Comparison of ENCODE assay signal across 14 cellular contexts in the genomic region with DNA sequence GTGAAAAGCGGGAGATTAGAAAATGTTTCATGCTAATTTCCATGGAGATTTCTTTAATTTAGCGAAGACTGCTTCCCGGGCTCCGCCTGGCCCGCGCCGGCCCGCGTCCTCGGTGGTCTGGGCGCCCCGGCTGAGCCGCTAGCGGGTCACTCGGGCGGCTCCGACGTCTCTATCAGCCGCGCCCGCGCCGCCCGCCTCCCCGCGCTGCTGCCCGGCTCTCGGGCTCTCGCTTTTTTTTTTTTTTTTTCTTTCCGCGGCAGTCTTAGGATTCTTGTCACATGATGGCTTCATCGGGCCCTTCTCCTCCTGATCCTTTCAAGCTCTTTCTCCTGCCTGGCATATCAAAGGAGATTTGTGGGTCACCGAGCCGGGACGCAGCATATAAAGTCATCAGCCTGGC.
DNase-seq lines count a peak whose midpoint lies in the region; ATAC-seq and TF ChIP-seq lines count a peak whose summit lies in the region.
"Had no signal": no experiment of that assay in that cellular context is flagged by ENCODE, and none has a peak within 500 bp of the region (broad histone marks: within the 10 kb centered on the region; RNA-seq: fewer than 3 reads in every experiment).

No MANE protein-coding gene starts in this region.

- H3K9me3 ChIP-seq in left lung (no peaks in the 10 kb centered on the region), suprapubic skin (no peaks in the 10 kb centered on the region), right lobe of liver (no peaks in the 10 kb centered on the region)

- peaks cover 10 to 25% of the 10 kb centered on the region in 2 donors for H3K27me3 ChIP-seq in left lung
- H3K27me3 ChIP-seq in suprapubic skin: peaks cover 18% of the 10 kb centered on the region
- H3K27me3 ChIP-seq in right lobe of liver: no peaks in the 10 kb centered on the region

- intact Hi-C loops in left lung (cut with DNase I) (no loop called here), right lobe of liver (cut with DNase I) (no loop called here)

- CTCF ChIA-PET in activated CD8-positive, alpha-beta memory T cell treated with anti-CD3 and anti-CD28 coated beads, Interleukin-2, amount 10 ng/mL, durations not matched to agents 7 days and 5 days (lab: Charles Lee): interaction anchor here (0.7 kb wide), 1 partner anchor 37 kb away, joined by 3 read pairs; no protein-coding TSS in a partner anchor

- H3K4me1 Mint-ChIP-seq in activated CD8-positive, alpha-beta memory T cell treated with anti-CD3 and anti-CD28 coated beads, Interleukin-2, amount 10 ng/mL, durations not matched to agents 7 days and 5 days: no peaks in the 10 kb centered on the region

- peaks cover 21% of the 10 kb centered on the region for H3K27me3 Mint-ChIP-seq in activated CD8-positive, alpha-beta memory T cell treated with anti-CD3 and anti-CD28 coated beads, Interleukin-2, amount 10 ng/mL, durations not matched to agents 7 days and 5 days

- H3K36me3 Mint-ChIP-seq in activated CD8-positive, alpha-beta memory T cell treated with anti-CD3 and anti-CD28 coated beads, Interleukin-2, amount 10 ng/mL, durations not matched to agents 7 days and 5 days: no peaks in the 10 kb centered on the region

- H3K27ac Mint-ChIP-seq in activated CD8-positive, alpha-beta memory T cell treated with anti-CD3 and anti-CD28 coated beads, Interleukin-2, amount 10 ng/mL, durations not matched to agents 7 days and 5 days: no peak overlapping the region

- TF ChIP-seq POLR2A in suprapubic skin (IDR thresholded peaks at IDR 0.05) (no peak), right lobe of liver (IDR thresholded peaks at IDR 0.05) (no peak)

- H3K9me3 Mint-ChIP-seq in activated CD8-positive, alpha-beta memory T cell treated with anti-CD3 and anti-CD28 coated beads, Interleukin-2, amount 10 ng/mL, durations not matched to agents 7 days and 5 days (ENCODE audit: low read depth): no peaks in the 10 kb centered on the region

- ATAC-seq in left lung: peak; percentile 18
- no peak for ATAC-seq in activated CD8-positive, alpha-beta memory T cell treated with anti-CD3 and anti-CD28 coated beads, Interleukin-2, amount 10 ng/mL, durations not matched to agents 7 days and 5 days
- ATAC-seq in right lobe of liver: no peak

- no peak overlapping the region for H3K4me3 Mint-ChIP-seq in activated CD8-positive, alpha-beta memory T cell treated with anti-CD3 and anti-CD28 coated beads, Interleukin-2, amount 10 ng/mL, durations not matched to agents 7 days and 5 days

- H3K4me3 ChIP-seq in coronary artery: peak overlapping the region; percentile 53
- H3K4me3 ChIP-seq in left lung: no peak overlapping the region
- H3K4me3 ChIP-seq in suprapubic skin: peak overlapping the region; percentile 30
- H3K4me3 ChIP-seq in right lobe of liver: no peak overlapping the region

- TF ChIP-seq CTCF in coronary artery (IDR thresholded peaks at IDR 0.05) (no peak), left lung (IDR thresholded peaks at IDR 0.05) (no peak), suprapubic skin (IDR thresholded peaks at IDR 0.05) (no peak), right lobe of liver (IDR thresholded peaks at IDR 0.05) (no peak)

- H3K27ac ChIP-seq in coronary artery: no peak overlapping the region
- H3K27ac ChIP-seq in left lung: no peak overlapping the region
- no peak overlapping the region for H3K27ac ChIP-seq in suprapubic skin
- no peak overlapping the region for H3K27ac ChIP-seq in right lobe of liver
- H3K27ac ChIP-seq: 22Rv1 had no signal

- H3K36me3 ChIP-seq in left lung: no peaks in the 10 kb centered on the region
- no peaks in the 10 kb centered on the region for H3K36me3 ChIP-seq in suprapubic skin
- no peaks in the 10 kb centered on the region for H3K36me3 ChIP-seq in right lobe of liver

- DNase-seq in DMS53 (lab: John Stamatoyannopoulos, UW) (peak; percentile 1), DMS53 treated with DMSO at 0.1 percent for 48 hours (lab: John Stamatoyannopoulos, UW; ENCODE audit: unreplicated experiment) (no peak), coronary artery (ENCODE audit: low spot score) (no peak), left lung (no peak), suprapubic skin (ENCODE audit: low spot score in 2 of 2) (no peak), right lobe of liver (no peak)
- DNase-seq in activated CD8-positive, alpha-beta memory T cell treated with anti-CD3 and anti-CD28 coated beads, Interleukin-2, amount 10 ng/mL, durations not matched to agents 7 days and 5 days: no peak
- DNase-seq in activated T-cell treated with anti-CD3 and anti-CD28 coated beads, Interleukin-2, amount 50 U/mL, for 48 hours: no peak
- DNase-seq: activated CD8-positive, alpha-beta memory T cell treated with anti-CD3 and anti-CD28 coated beads for 24 hours; NCI-H1436; NK-92 treated with Interleukin-12 subunit alpha and Interleukin-12 subunit beta, amount 100 ng/mL, for 24 hours; small intestine; stimulated activated CD8-positive, alpha-beta memory T cell treated with anti-CD3 and anti-CD28 coated beads, Interleukin-4, amount 100 ng/mL, for 48 hours had no signal

- 10% methylated on average over 35 of the region's 35 CpGs for WGBS in suprapubic skin
- 8% methylated on average over 17 of the region's 35 CpGs for WGBS in right lobe of liver (ENCODE audit: insufficient coverage, low coverage, low lambda C conversion rate, missing lambda C conversion rate)

- no peak for TF ChIP-seq EP300 in suprapubic skin (IDR thresholded peaks at IDR 0.05)

- H3K4me1 ChIP-seq in left lung: no peaks in the 10 kb centered on the region
- peaks cover 4% of the 10 kb centered on the region for H3K4me1 ChIP-seq in suprapubic skin
- no peaks in the 10 kb centered on the region for H3K4me1 ChIP-seq in right lobe of liver

Comparison
In these comparisons a context has a peak if more than half of its experiments do, and no peak if none do; other contexts are left out.
1. H3K4me3 ChIP-seq: peak in coronary artery (single experiment) and suprapubic skin (single experiment); none in left lung (0 of 2) and right lobe of liver (0 of 3).